9 cellular contexts compared by ENCODE assay signal in genomic region chr1:27350673-27351540, GRCh38. TPM values are rescaled to one million over a fixed set of nuclear protein-coding genes. Genes with fewer than 3 reads are reported as not detected.
A peak's percentile ranks its signal among the peaks of the same experiment; 100 is the strongest.
DNase-seq lines count a peak whose midpoint lies in the region; ATAC-seq, FAIRE-seq and TF ChIP-seq lines count a peak whose summit lies in the region.
"Had no signal": no experiment of that assay in that cellular context is flagged by ENCODE, and none has a peak within 500 bp of the region (broad histone marks: within the 10 kb centered on the region; RNA-seq: fewer than 3 reads in every experiment).

No MANE protein-coding gene starts in this region.

- H3K9me1 ChIP-seq in endothelial cell of umbilical vein (replicated peaks; ENCODE audit: control insufficient read depth, extremely low read depth, insufficient read depth, low read length), result no peaks in the 10 kb centered on the region

- FAIRE-seq in endothelial cell of umbilical vein (lab: Jason Lieb, UNC) (no peak), HepG2 (lab: Jason Lieb, UNC) (no peak)

- no TSS peak for BruUV-seq in endothelial cell of umbilical vein (replicated peaks; lab: Mats Ljungman, UMichigan)
- no TSS peak for BruUV-seq in HepG2 (replicated peaks; lab: Mats Ljungman, UMichigan)

- H3K4me3 ChIP-seq in HUES64 (ENCODE audit: low read length) (peak overlapping the region; percentile 65), endothelial cell of umbilical vein (replicated peaks in 1 of 3; ENCODE audit: insufficient read depth in 1 of 3, low read depth in 1 of 3, low read length in 3 of 3) (no peak overlapping the region), HepG2 (replicated peaks in 1 of 3; ENCODE audit: insufficient read depth in 1 of 3, low read depth in 2 of 3, low read length in 3 of 3) (peak overlapping the region; percentile 32 to 69 (median 47)), thoracic aorta (peak overlapping the region; percentile 73)

- H3K9ac ChIP-seq in HUES64 (ENCODE audit: low read depth, low read length) (peak overlapping the region; percentile 56), endothelial cell of umbilical vein (replicated peaks; ENCODE audit: extremely low read depth, insufficient read depth, low read length) (no peak overlapping the region), HepG2 (ENCODE audit: insufficient read depth, low read depth, low read length) (peak overlapping the region; percentile 35; the same call in 1 of the 2 replicates)

- H3K36me3 ChIP-seq in HUES64 (ENCODE audit: insufficient read depth, low read length) (no peaks in the 10 kb centered on the region; the same call in 1 of the 2 replicates), endothelial cell of umbilical vein (ENCODE audit: control insufficient read depth in 2 of 2, extremely low read depth in 1 of 2, insufficient read depth in 2 of 2, low read length in 2 of 2) (peaks cover 0 to 2% of the 10 kb centered on the region in 2 experiments), HepG2 (replicated peaks in 1 of 2; ENCODE audit: control insufficient read depth in 1 of 2, insufficient read depth in 2 of 2, low read length in 2 of 2) (no peaks in the 10 kb centered on the region), thoracic aorta (peaks cover 15% of the 10 kb centered on the region)

- dilution Hi-C loops in endothelial cell of umbilical vein (cut with MboI; ENCODE audit: extremely low pct_ligation_motif_present, low sequenced_read_pairs), result no loop called here

- intact Hi-C loops in endothelial cell of umbilical vein (cut with micrococcal nuclease) (no loop called here), HepG2 (cut with micrococcal nuclease; ENCODE audit: unreplicated experiment) (no loop called here)

- 8% methylated on average over 62 of the region's 62 CpGs for WGBS in HUES64
- 62% methylated on average over 29 of the region's 62 CpGs for WGBS in HepG2 (ENCODE audit: low lambda C conversion rate)

- TF ChIP-seq POLR2A in endothelial cell of umbilical vein (IDR thresholded peaks at IDR 0.05; ENCODE audit: low read depth, low read length), result no peak
- TF ChIP-seq POLR2A in HepG2 (IDR thresholded peaks at IDR 0.05; ENCODE audit: insufficient read depth in 1 of 2, low read depth in 2 of 2, low read length in 2 of 2), result 0 out of 4 replicates have a peak, but pooled peaks of 1 of the 2 experiments have one; percentile 13

- TF ChIP-seq RAD21 in HepG2 (CRISPR knock-in tag; IDR thresholded peaks at IDR 0.05), result 0 out of 2 replicates have a peak, but pooled peaks have one; percentile 41

- TF ChIP-seq CTCF in endothelial cell of umbilical vein (IDR thresholded peaks at IDR 0.05; ENCODE audit: extremely low read depth in 1 of 2, insufficient read depth in 1 of 2, low read depth in 1 of 2, low read length in 2 of 2) (no peak), HepG2 (CRISPR knock-in tag; IDR thresholded peaks at IDR 0.05) (peak; percentile 68), thoracic aorta (IDR thresholded peaks at IDR 0.05) (no peak)

- DNase-seq in endothelial cell of umbilical vein (ENCODE audit: low read depth, low spot score), result no peak
- DNase-seq in HepG2 (ENCODE audit: low spot score), result peak; percentile 66
- DNase-seq in thoracic aorta (ENCODE audit: low spot score), result no peak
- no peak for DNase-seq in inferior parietal cortex (ENCODE audit: extremely low spot score)
- DNase-seq in T-helper 1 cell, result no peak
- no peak for DNase-seq in GOT3 (lab: John Stamatoyannopoulos, UW)
- DNase-seq: stimulated activated CD4-positive, alpha-beta T cell treated with anti-CD3 and anti-CD28 coated beads, Interleukin-1b, Interleukin-23, amount 100 ng/mL, for 48 hours had no signal

- TF ChIP-seq EP300 in HepG2 (IDR thresholded peaks at IDR 0.05; ENCODE audit: low read depth in 2 of 2, low read length in 2 of 2) (no peak), HepG2 (CRISPR knock-in tag; IDR thresholded peaks at IDR 0.05; ENCODE audit: borderline replicate concordance) (no peak)

- peak overlapping the region; percentile 49 for H2AFZ ChIP-seq in endothelial cell of umbilical vein (ENCODE audit: low read depth, low read length)
- H2AFZ ChIP-seq in HepG2 (ENCODE audit: low read length), result no peak overlapping the region

- peaks cover 9% of the 10 kb centered on the region for H3K27me3 ChIP-seq in HUES64 (ENCODE audit: insufficient read depth, low read length)
- H3K27me3 ChIP-seq in endothelial cell of umbilical vein (ENCODE audit: control insufficient read depth in 2 of 2, insufficient read depth in 2 of 2, low read length in 2 of 2), result peaks cover 2 to 5% of the 10 kb centered on the region in 2 experiments
- no peaks in the 10 kb centered on the region for H3K27me3 ChIP-seq in HepG2 (ENCODE audit: control insufficient read depth in 1 of 2, insufficient read depth in 2 of 2, low read length in 2 of 2)
- H3K27me3 ChIP-seq in thoracic aorta (replicated peaks; ENCODE audit: insufficient read depth), result no peaks in the 10 kb centered on the region

- H3K9me3 ChIP-seq in HUES64 (ENCODE audit: insufficient read depth, low read depth, low read length), result no peaks in the 10 kb centered on the region
- H3K9me3 ChIP-seq in endothelial cell of umbilical vein (replicated peaks; ENCODE audit: control insufficient read depth, insufficient read depth, low read length), result no peaks in the 10 kb centered on the region
- H3K9me3 ChIP-seq in HepG2 (ENCODE audit: low read length), result no peaks in the 10 kb centered on the region
- no peaks in the 10 kb centered on the region for H3K9me3 ChIP-seq in thoracic aorta

- H4K20me1 ChIP-seq in endothelial cell of umbilical vein (replicated peaks; ENCODE audit: control insufficient read depth, extremely low read depth, insufficient read depth, low read length) (no peaks in the 10 kb centered on the region), HepG2 (ENCODE audit: insufficient read depth, low read length) (no peaks in the 10 kb centered on the region)

- H3K4me2 ChIP-seq in endothelial cell of umbilical vein (ENCODE audit: insufficient read depth, low read length) (no peak overlapping the region), HepG2 (ENCODE audit: low read depth, low read length) (peak overlapping the region; percentile 78)

- peak overlapping the region; percentile 14; the same call in 1 of the 2 replicates for H3K27ac ChIP-seq in HUES64 (ENCODE audit: low read depth, low read length)
- H3K27ac ChIP-seq in endothelial cell of umbilical vein (ENCODE audit: insufficient read depth, low read depth, low read length), result no peak overlapping the region
- peak overlapping the region; percentile 30 for H3K27ac ChIP-seq in HepG2 (ENCODE audit: extremely low read length, insufficient read depth, low read length)
- no peak overlapping the region for H3K27ac ChIP-seq in thoracic aorta

- H3K79me2 ChIP-seq in endothelial cell of umbilical vein (ENCODE audit: control insufficient read depth, insufficient read depth, low read length), result no peaks in the 10 kb centered on the region
- no peaks in the 10 kb centered on the region for H3K79me2 ChIP-seq in HepG2 (ENCODE audit: insufficient read depth, low read length)

- H3K4me1 ChIP-seq in HUES64 (ENCODE audit: insufficient read depth, low read length) (no peaks in the 10 kb centered on the region), endothelial cell of umbilical vein (ENCODE audit: control insufficient read depth, extremely low read depth, insufficient read depth, low read length) (peaks cover 7% of the 10 kb centered on the region), HepG2 (ENCODE audit: insufficient read depth, low read length) (peaks cover 28% of the 10 kb centered on the region), thoracic aorta (ENCODE audit: control insufficient read depth in 1 of 2, low read depth in 2 of 2) (peaks cover 9 to 26% of the 10 kb centered on the region in 2 donors)

- ATAC-seq in HepG2, result peak; percentile 80
- ATAC-seq in thoracic aorta (ENCODE audit: insufficient number of reproducible peaks, low FRiP score, low read depth), result no peak
- ATAC-seq in GM18870 (IDR thresholded peaks at IDR 0.05; ENCODE audit: unreplicated experiment), result no peak

- POLR2A ChIA-PET in endothelial cell of umbilical vein (lab: Charles Lee) (no interaction called here), HepG2 (lab: Yijun Ruan, JAX) (interaction anchor here (1.0 to 4.8 kb wide), 4 partner anchors 8 to 14 kb away, joined by 4 to 36 read pairs (median 6); partner anchors contain the start of gene SYTL1)

- in situ Hi-C loops in HepG2 (cut with HindIII; ENCODE audit: extremely low pct_ligation_motif_present, low pct_unique_long_range_greater_than_20kb), result no loop called here

- CTCF ChIA-PET in endothelial cell of umbilical vein (lab: Charles Lee), result interaction anchor here (0.8 to 3.5 kb wide), 13 partner anchors 12 to 256 kb away, joined by 3 to 15 read pairs (median 5); partner anchors contain the start of genes FCN3 and MAP3K6
- CTCF ChIA-PET in HepG2 (lab: Yijun Ruan, JAX; ENCODE audit: low intra/inter-chr PET ratio, low total read pairs), result no interaction called here

RNA-seq across cellular contexts. Expression of gene SYTL1, which starts 9.1 kb away (rescaled TPM):
- polyA plus RNA-seq in HUES64 (2013, experiment 1 of 2), result 5.5 TPM
- 5.3 TPM for polyA plus RNA-seq in HUES64 (2013, experiment 2 of 2)
- total RNA-seq in endothelial cell of umbilical vein (not detected in 2 replicates), HepG2 (2016; rRNA removed; fragmentation: Illumina TruSeq; extraction: Trizol) (9.1 and 17.8 TPM in 2 replicates), thoracic aorta (1 to 10 TPM; 4.1 to 5.5 TPM)
- polyA plus RNA-seq in endothelial cell of umbilical vein (0.04 and 0.29 TPM in 2 replicates), HepG2 (2011; rRNA removed) (11.1 and 15.8 TPM in 2 replicates)
- polyA plus RNA-seq in endothelial cell of umbilical vein (2011; cell fraction: cytosol; rRNA removed), result 0.04 and 0.10 TPM in 2 replicates
- 0.22 and 0.48 TPM in 2 replicates for polyA plus RNA-seq in endothelial cell of umbilical vein (2011; cell fraction: nucleus; rRNA removed)
- polyA plus RNA-seq in endothelial cell of umbilical vein (2012), result 0.08 TPM in 1 of 2 replicates, not detected in the other
- 0.49 TPM in 1 of 2 replicates, not detected in the other for polyA minus RNA-seq in endothelial cell of umbilical vein
- polyA minus RNA-seq in endothelial cell of umbilical vein (2011; cell fraction: cytosol; rRNA and poly(A)+ RNA removed), result not detected
- polyA minus RNA-seq in endothelial cell of umbilical vein (2011; cell fraction: nucleus; rRNA and poly(A)+ RNA removed), result not detected in 2 replicates
- 5.6 TPM in 2 replicates for total RNA-seq in HepG2 (2016; cell fraction: cytosol; rRNA removed; fragmentation: Illumina TruSeq; extraction: Trizol; ENCODE audit: low read depth)
- total RNA-seq in HepG2 (2016; cell fraction: insoluble cytoplasmic fraction; rRNA removed; fragmentation: Illumina TruSeq; extraction: Trizol), result 7.9 and 19.8 TPM in 2 replicates
- total RNA-seq in HepG2 (2016; cell fraction: membrane; rRNA removed; fragmentation: Illumina TruSeq; extraction: Trizol), result 7.4 and 8.0 TPM in 2 replicates
- 15.9 and 19.3 TPM in 2 replicates for total RNA-seq in HepG2 (2016; cell fraction: nucleus; rRNA removed; fragmentation: Illumina TruSeq; extraction: Trizol)
- 4.7 and 8.4 TPM in 2 replicates for polyA plus RNA-seq in HepG2 (2011; cell fraction: cytosol; rRNA removed)
- polyA plus RNA-seq in HepG2 (2011; cell fraction: nucleus; rRNA removed), result 175 and 243 TPM in 2 replicates
- 7.2 and 8.3 TPM in 2 replicates for polyA plus RNA-seq in HepG2 (2012)
- 3.6 and 4.2 TPM in 2 replicates for polyA plus RNA-seq in HepG2 (2016; cell fraction: cytosol; fragmentation: Illumina TruSeq; extraction: Trizol; ENCODE audit: low read depth)
- polyA plus RNA-seq in HepG2 (2016; cell fraction: insoluble cytoplasmic fraction; fragmentation: Illumina TruSeq; extraction: Trizol; ENCODE audit: low read depth), result 8.1 and 8.6 TPM in 2 replicates
- polyA plus RNA-seq in HepG2 (2016; cell fraction: membrane; fragmentation: Illumina TruSeq; extraction: Trizol; ENCODE audit: low read depth), result 4.6 and 5.4 TPM in 2 replicates
- polyA plus RNA-seq in HepG2 (2016; cell fraction: nucleus; fragmentation: Illumina TruSeq; extraction: Trizol; ENCODE audit: insufficient read depth, low read depth), result 45.3 and 50.8 TPM in 2 replicates
- polyA minus RNA-seq in HepG2 (2011; rRNA and poly(A)+ RNA removed; ENCODE audit: low replicate concordance), result 0.21 and 11.5 TPM in 2 replicates
- polyA minus RNA-seq in HepG2 (2011; cell fraction: cytosol; rRNA and poly(A)+ RNA removed), result 3.3 and 6.7 TPM in 2 replicates
- 14.3 and 14.8 TPM in 2 replicates for polyA minus RNA-seq in HepG2 (2011; cell fraction: nucleus; rRNA and poly(A)+ RNA removed)

RNA-seq across cellular contexts. Expression of gene MAP3K6, which starts 15.9 kb away (rescaled TPM):
- 4.5 TPM for polyA plus RNA-seq in HUES64 (2013, experiment 1 of 2)
- polyA plus RNA-seq in HUES64 (2013, experiment 2 of 2), result 9.9 TPM
- total RNA-seq in endothelial cell of umbilical vein (12.4 and 18.5 TPM in 2 replicates), HepG2 (2016; rRNA removed; fragmentation: Illumina TruSeq; extraction: Trizol) (2.7 and 3.5 TPM in 2 replicates), thoracic aorta (10 to 100 TPM; 78.6 to 85.6 TPM)
- polyA plus RNA-seq in endothelial cell of umbilical vein (9.9 and 12.7 TPM in 2 replicates), HepG2 (2011; rRNA removed) (2.7 and 3.2 TPM in 2 replicates)
- 5.7 and 5.9 TPM in 2 replicates for polyA plus RNA-seq in endothelial cell of umbilical vein (2011; cell fraction: cytosol; rRNA removed)
- polyA plus RNA-seq in endothelial cell of umbilical vein (2011; cell fraction: nucleus; rRNA removed), result 52.7 and 54.9 TPM in 2 replicates
- 13.8 and 18.1 TPM in 2 replicates for polyA plus RNA-seq in endothelial cell of umbilical vein (2012)
- polyA minus RNA-seq in endothelial cell of umbilical vein, result 7.0 and 9.0 TPM in 2 replicates
- polyA minus RNA-seq in endothelial cell of umbilical vein (2011; cell fraction: cytosol; rRNA and poly(A)+ RNA removed), result 8.3 TPM
- polyA minus RNA-seq in endothelial cell of umbilical vein (2011; cell fraction: nucleus; rRNA and poly(A)+ RNA removed), result 9.3 and 12.2 TPM in 2 replicates
- 0.62 and 2.3 TPM in 2 replicates for total RNA-seq in HepG2 (2016; cell fraction: cytosol; rRNA removed; fragmentation: Illumina TruSeq; extraction: Trizol; ENCODE audit: low read depth)
- total RNA-seq in HepG2 (2016; cell fraction: insoluble cytoplasmic fraction; rRNA removed; fragmentation: Illumina TruSeq; extraction: Trizol), result 2.6 and 2.8 TPM in 2 replicates
- 0.93 and 0.99 TPM in 2 replicates for total RNA-seq in HepG2 (2016; cell fraction: membrane; rRNA removed; fragmentation: Illumina TruSeq; extraction: Trizol)
- 1.8 and 2.3 TPM in 2 replicates for total RNA-seq in HepG2 (2016; cell fraction: nucleus; rRNA removed; fragmentation: Illumina TruSeq; extraction: Trizol)
- polyA plus RNA-seq in HepG2 (2011; cell fraction: cytosol; rRNA removed), result 1.2 and 1.4 TPM in 2 replicates
- 20.8 and 29.2 TPM in 2 replicates for polyA plus RNA-seq in HepG2 (2011; cell fraction: nucleus; rRNA removed)
- polyA plus RNA-seq in HepG2 (2012), result 0.97 and 2.1 TPM in 2 replicates
- 0.44 and 1.2 TPM in 2 replicates for polyA plus RNA-seq in HepG2 (2016; cell fraction: cytosol; fragmentation: Illumina TruSeq; extraction: Trizol; ENCODE audit: low read depth)
- polyA plus RNA-seq in HepG2 (2016; cell fraction: insoluble cytoplasmic fraction; fragmentation: Illumina TruSeq; extraction: Trizol; ENCODE audit: low read depth), result 2.4 and 2.8 TPM in 2 replicates
- 1.1 and 1.2 TPM in 2 replicates for polyA plus RNA-seq in HepG2 (2016; cell fraction: membrane; fragmentation: Illumina TruSeq; extraction: Trizol; ENCODE audit: low read depth)
- 5.1 and 8.1 TPM in 2 replicates for polyA plus RNA-seq in HepG2 (2016; cell fraction: nucleus; fragmentation: Illumina TruSeq; extraction: Trizol; ENCODE audit: insufficient read depth, low read depth)
- polyA minus RNA-seq in HepG2 (2011; rRNA and poly(A)+ RNA removed; ENCODE audit: low replicate concordance), result 5.7 and 12.4 TPM in 2 replicates
- polyA minus RNA-seq in HepG2 (2011; cell fraction: cytosol; rRNA and poly(A)+ RNA removed), result 0.59 and 1.5 TPM in 2 replicates
- 3.4 and 4.0 TPM in 2 replicates for polyA minus RNA-seq in HepG2 (2011; cell fraction: nucleus; rRNA and poly(A)+ RNA removed)

RNA-seq across cellular contexts. Expression of gene FCN3, which starts 23.7 kb away (rescaled TPM):
- polyA plus RNA-seq in HUES64 (2013, experiment 1 of 2), result not detected
- not detected for polyA plus RNA-seq in HUES64 (2013, experiment 2 of 2)
- total RNA-seq in endothelial cell of umbilical vein, result not detected in 2 replicates
- 0.15 and 0.25 TPM in 2 replicates for polyA plus RNA-seq in endothelial cell of umbilical vein
- polyA plus RNA-seq in endothelial cell of umbilical vein (2011; cell fraction: cytosol; rRNA removed), result 0.09 and 0.13 TPM in 2 replicates
- not detected in 2 replicates for polyA plus RNA-seq in endothelial cell of umbilical vein (2011; cell fraction: nucleus; rRNA removed)
- not detected in 2 replicates for polyA plus RNA-seq in endothelial cell of umbilical vein (2012)
- 0.53 TPM in 1 of 2 replicates, not detected in the other for polyA minus RNA-seq in endothelial cell of umbilical vein
- polyA minus RNA-seq in endothelial cell of umbilical vein (2011; cell fraction: cytosol; rRNA and poly(A)+ RNA removed), result not detected
- polyA minus RNA-seq in endothelial cell of umbilical vein (2011; cell fraction: nucleus; rRNA and poly(A)+ RNA removed), result not detected in 2 replicates
- total RNA-seq in HepG2 (2016; rRNA removed; fragmentation: Illumina TruSeq; extraction: Trizol), result not detected in 2 replicates
- not detected in 2 replicates for total RNA-seq in HepG2 (2016; cell fraction: cytosol; rRNA removed; fragmentation: Illumina TruSeq; extraction: Trizol; ENCODE audit: low read depth)
- not detected in 2 replicates for total RNA-seq in HepG2 (2016; cell fraction: insoluble cytoplasmic fraction; rRNA removed; fragmentation: Illumina TruSeq; extraction: Trizol)
- total RNA-seq in HepG2 (2016; cell fraction: membrane; rRNA removed; fragmentation: Illumina TruSeq; extraction: Trizol), result not detected in 2 replicates
- not detected in 2 replicates for total RNA-seq in HepG2 (2016; cell fraction: nucleus; rRNA removed; fragmentation: Illumina TruSeq; extraction: Trizol)
- not detected in 2 replicates for polyA plus RNA-seq in HepG2 (2011; rRNA removed)
- not detected in 2 replicates for polyA plus RNA-seq in HepG2 (2011; cell fraction: cytosol; rRNA removed)
- polyA plus RNA-seq in HepG2 (2011; cell fraction: nucleus; rRNA removed), result not detected in 2 replicates
- polyA plus RNA-seq in HepG2 (2012), result not detected in 2 replicates
- not detected in 2 replicates for polyA plus RNA-seq in HepG2 (2016; cell fraction: cytosol; fragmentation: Illumina TruSeq; extraction: Trizol; ENCODE audit: low read depth)
- polyA plus RNA-seq in HepG2 (2016; cell fraction: insoluble cytoplasmic fraction; fragmentation: Illumina TruSeq; extraction: Trizol; ENCODE audit: low read depth), result not detected in 2 replicates
- polyA plus RNA-seq in HepG2 (2016; cell fraction: membrane; fragmentation: Illumina TruSeq; extraction: Trizol; ENCODE audit: low read depth), result not detected in 2 replicates
- polyA plus RNA-seq in HepG2 (2016; cell fraction: nucleus; fragmentation: Illumina TruSeq; extraction: Trizol; ENCODE audit: insufficient read depth, low read depth), result not detected in 2 replicates
- polyA minus RNA-seq in HepG2 (2011; rRNA and poly(A)+ RNA removed; ENCODE audit: low replicate concordance), result not detected in 2 replicates
- polyA minus RNA-seq in HepG2 (2011; cell fraction: cytosol; rRNA and poly(A)+ RNA removed), result not detected in 2 replicates
- polyA minus RNA-seq in HepG2 (2011; cell fraction: nucleus; rRNA and poly(A)+ RNA removed), result not detected in 2 replicates
- total RNA-seq in thoracic aorta, result 1 to 10 TPM; 3.5 to 4.5 TPM

RNA-seq across cellular contexts. Expression of gene TMEM222, which starts 28.9 kb away (rescaled TPM):
- polyA plus RNA-seq in HUES64 (2013, experiment 1 of 2), result 22.8 TPM
- 19.4 TPM for polyA plus RNA-seq in HUES64 (2013, experiment 2 of 2)
- 43.1 and 45.8 TPM in 2 replicates for total RNA-seq in endothelial cell of umbilical vein
- polyA plus RNA-seq in endothelial cell of umbilical vein, result 76.1 and 103 TPM in 2 replicates
- 61.1 and 68.5 TPM in 2 replicates for polyA plus RNA-seq in endothelial cell of umbilical vein (2011; cell fraction: cytosol; rRNA removed)
- polyA plus RNA-seq in endothelial cell of umbilical vein (2011; cell fraction: nucleus; rRNA removed), result 42.4 and 48.1 TPM in 2 replicates
- polyA plus RNA-seq in endothelial cell of umbilical vein (2012), result 30.7 and 35.6 TPM in 2 replicates
- polyA minus RNA-seq in endothelial cell of umbilical vein, result 71.0 and 75.9 TPM in 2 replicates
- 23.4 TPM for polyA minus RNA-seq in endothelial cell of umbilical vein (2011; cell fraction: cytosol; rRNA and poly(A)+ RNA removed)
- 16.3 and 17.6 TPM in 2 replicates for polyA minus RNA-seq in endothelial cell of umbilical vein (2011; cell fraction: nucleus; rRNA and poly(A)+ RNA removed)
- 9.9 and 22.7 TPM in 2 replicates for total RNA-seq in HepG2 (2016; rRNA removed; fragmentation: Illumina TruSeq; extraction: Trizol)
- 10.4 and 13.7 TPM in 2 replicates for total RNA-seq in HepG2 (2016; cell fraction: cytosol; rRNA removed; fragmentation: Illumina TruSeq; extraction: Trizol; ENCODE audit: low read depth)
- 9.9 and 24.4 TPM in 2 replicates for total RNA-seq in HepG2 (2016; cell fraction: insoluble cytoplasmic fraction; rRNA removed; fragmentation: Illumina TruSeq; extraction: Trizol)
- total RNA-seq in HepG2 (2016; cell fraction: membrane; rRNA removed; fragmentation: Illumina TruSeq; extraction: Trizol), result 19.0 and 21.0 TPM in 2 replicates
- 20.8 and 23.3 TPM in 2 replicates for total RNA-seq in HepG2 (2016; cell fraction: nucleus; rRNA removed; fragmentation: Illumina TruSeq; extraction: Trizol)
- 29.6 and 40.8 TPM in 2 replicates for polyA plus RNA-seq in HepG2 (2011; rRNA removed)
- polyA plus RNA-seq in HepG2 (2011; cell fraction: cytosol; rRNA removed), result 26.0 and 32.7 TPM in 2 replicates
- polyA plus RNA-seq in HepG2 (2011; cell fraction: nucleus; rRNA removed), result 63.1 and 68.2 TPM in 2 replicates
- 17.8 and 25.1 TPM in 2 replicates for polyA plus RNA-seq in HepG2 (2012)
- polyA plus RNA-seq in HepG2 (2016; cell fraction: cytosol; fragmentation: Illumina TruSeq; extraction: Trizol; ENCODE audit: low read depth), result 16.5 and 17.4 TPM in 2 replicates
- polyA plus RNA-seq in HepG2 (2016; cell fraction: insoluble cytoplasmic fraction; fragmentation: Illumina TruSeq; extraction: Trizol; ENCODE audit: low read depth), result 11.5 and 18.3 TPM in 2 replicates
- polyA plus RNA-seq in HepG2 (2016; cell fraction: membrane; fragmentation: Illumina TruSeq; extraction: Trizol; ENCODE audit: low read depth), result 21.3 and 22.0 TPM in 2 replicates
- polyA plus RNA-seq in HepG2 (2016; cell fraction: nucleus; fragmentation: Illumina TruSeq; extraction: Trizol; ENCODE audit: insufficient read depth, low read depth), result 49.6 and 50.9 TPM in 2 replicates
- 59.9 and 69.4 TPM in 2 replicates for polyA minus RNA-seq in HepG2 (2011; rRNA and poly(A)+ RNA removed; ENCODE audit: low replicate concordance)
- 11.7 and 18.2 TPM in 2 replicates for polyA minus RNA-seq in HepG2 (2011; cell fraction: cytosol; rRNA and poly(A)+ RNA removed)
- 16.6 and 21.0 TPM in 2 replicates for polyA minus RNA-seq in HepG2 (2011; cell fraction: nucleus; rRNA and poly(A)+ RNA removed)
- total RNA-seq in thoracic aorta, result 10 to 100 TPM; 31.5 to 45.1 TPM

RNA-seq across cellular contexts. Expression of gene CD164L2, which starts 32.2 kb away (rescaled TPM):
- polyA plus RNA-seq in HUES64 (2013, experiment 1 of 2), result 0.55 TPM
- polyA plus RNA-seq in HUES64 (2013, experiment 2 of 2), result 0.63 TPM
- total RNA-seq in endothelial cell of umbilical vein, result not detected in 2 replicates
- not detected in 2 replicates for polyA plus RNA-seq in endothelial cell of umbilical vein
- polyA plus RNA-seq in endothelial cell of umbilical vein (2011; cell fraction: cytosol; rRNA removed), result not detected in 2 replicates
- polyA plus RNA-seq in endothelial cell of umbilical vein (2011; cell fraction: nucleus; rRNA removed), result not detected in 2 replicates
- polyA plus RNA-seq in endothelial cell of umbilical vein (2012), result not detected in 2 replicates
- 0.30 TPM in 1 of 2 replicates, not detected in the other for polyA minus RNA-seq in endothelial cell of umbilical vein
- polyA minus RNA-seq in endothelial cell of umbilical vein (2011; cell fraction: cytosol; rRNA and poly(A)+ RNA removed), result not detected
- polyA minus RNA-seq in endothelial cell of umbilical vein (2011; cell fraction: nucleus; rRNA and poly(A)+ RNA removed), result not detected in 2 replicates
- not detected in 2 replicates for total RNA-seq in HepG2 (2016; rRNA removed; fragmentation: Illumina TruSeq; extraction: Trizol)
- total RNA-seq in HepG2 (2016; cell fraction: cytosol; rRNA removed; fragmentation: Illumina TruSeq; extraction: Trizol; ENCODE audit: low read depth), result not detected in 2 replicates
- not detected in 2 replicates for total RNA-seq in HepG2 (2016; cell fraction: insoluble cytoplasmic fraction; rRNA removed; fragmentation: Illumina TruSeq; extraction: Trizol)
- not detected in 2 replicates for total RNA-seq in HepG2 (2016; cell fraction: membrane; rRNA removed; fragmentation: Illumina TruSeq; extraction: Trizol)
- total RNA-seq in HepG2 (2016; cell fraction: nucleus; rRNA removed; fragmentation: Illumina TruSeq; extraction: Trizol), result not detected in 2 replicates
- not detected in 2 replicates for polyA plus RNA-seq in HepG2 (2011; rRNA removed)
- polyA plus RNA-seq in HepG2 (2011; cell fraction: cytosol; rRNA removed), result not detected in 2 replicates
- polyA plus RNA-seq in HepG2 (2011; cell fraction: nucleus; rRNA removed), result 0.17 and 0.21 TPM in 2 replicates
- polyA plus RNA-seq in HepG2 (2012), result not detected in 2 replicates
- polyA plus RNA-seq in HepG2 (2016; cell fraction: cytosol; fragmentation: Illumina TruSeq; extraction: Trizol; ENCODE audit: low read depth), result not detected in 2 replicates
- polyA plus RNA-seq in HepG2 (2016; cell fraction: insoluble cytoplasmic fraction; fragmentation: Illumina TruSeq; extraction: Trizol; ENCODE audit: low read depth), result not detected in 2 replicates
- not detected in 2 replicates for polyA plus RNA-seq in HepG2 (2016; cell fraction: membrane; fragmentation: Illumina TruSeq; extraction: Trizol; ENCODE audit: low read depth)
- not detected in 2 replicates for polyA plus RNA-seq in HepG2 (2016; cell fraction: nucleus; fragmentation: Illumina TruSeq; extraction: Trizol; ENCODE audit: insufficient read depth, low read depth)
- polyA minus RNA-seq in HepG2 (2011; rRNA and poly(A)+ RNA removed; ENCODE audit: low replicate concordance), result 0.16 TPM in 1 of 2 replicates, not detected in the other
- polyA minus RNA-seq in HepG2 (2011; cell fraction: cytosol; rRNA and poly(A)+ RNA removed), result not detected in 2 replicates
- not detected in 2 replicates for polyA minus RNA-seq in HepG2 (2011; cell fraction: nucleus; rRNA and poly(A)+ RNA removed)
- not detected for total RNA-seq in thoracic aorta

Comparison
In these comparisons a context has a peak if more than half of its experiments do, and no peak if none do; other contexts are left out.
1. H3K27ac ChIP-seq: peak in HUES64 (single experiment) and HepG2 (single experiment); none in endothelial cell of umbilical vein (single experiment) and thoracic aorta (0 of 2).
2. H3K4me3 ChIP-seq: peak in HUES64 (single experiment), HepG2 (3 of 3) and thoracic aorta (single experiment); none in endothelial cell of umbilical vein (0 of 3).